1 cellular context compared by ENCODE assay signal in the genomic region with DNA sequence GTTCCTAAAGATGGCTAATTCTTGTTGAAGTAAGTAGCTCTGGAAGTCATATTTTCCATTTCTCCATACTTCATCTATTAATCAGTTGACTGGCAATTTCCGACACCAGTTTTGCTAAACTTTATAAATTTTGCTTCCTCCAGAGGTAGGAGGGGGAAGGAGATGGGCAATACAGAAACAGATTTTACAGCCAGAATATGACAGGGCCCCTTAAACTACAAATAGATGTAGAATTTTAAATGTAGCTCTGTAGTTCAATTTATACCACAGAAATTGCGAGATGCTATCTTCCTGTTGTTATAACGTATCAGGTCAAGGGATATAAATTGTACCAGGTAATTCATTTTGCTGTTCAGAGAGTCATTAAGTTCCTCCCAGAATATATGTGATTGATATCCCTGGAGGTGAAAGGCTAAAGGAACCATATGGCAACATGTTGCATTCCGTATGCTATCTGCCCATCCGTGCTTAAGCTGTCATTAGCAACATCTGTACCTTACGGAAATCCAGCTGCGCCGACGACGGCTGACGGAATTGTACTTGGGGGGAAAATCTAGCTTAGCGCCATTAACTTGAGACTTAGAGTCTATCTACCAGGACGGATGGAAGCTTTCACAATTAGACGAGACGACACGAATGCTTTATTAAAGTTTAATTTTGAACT.
TF ChIP-seq lines count a peak whose summit lies in the region.

No MANE protein-coding gene starts in this region.

TF ChIP-seq in H1, 55 proteins besides CTCF, POLR2A, EP300 and RAD21 (continued from another document):
- peak; percentile 76 for TF ChIP-seq SAP30 (IDR thresholded peaks at IDR 0.05; ENCODE audit: insufficient read depth, insufficient replicate concordance, low read length)
- TF ChIP-seq E2F6 (IDR thresholded peaks at IDR 0.05) = peak; percentile 86; the same call in 1 of the 2 replicates
- TF ChIP-seq POLR2AphosphoS5 (IDR thresholded peaks at IDR 0.05; ENCODE audit: low read depth, low read length) = 0 out of 2 replicates have a peak, but pooled peaks have one; percentile 12
- TF ChIP-seq CHD7 (IDR thresholded peaks at IDR 0.05; ENCODE audit: insufficient replicate concordance, low read length) = no peak
- TF ChIP-seq SIN3A (conservative IDR thresholded peaks at IDR 0.05 in 1 of 2, IDR thresholded peaks at IDR 0.05 in 1 of 2; ENCODE audit: low read depth in 1 of 2, low read length in 2 of 2) = peak in 1 of 2 experiments; percentile 35; a peak in 1 of 4 replicates
- TF ChIP-seq JUN (IDR thresholded peaks at IDR 0.05; ENCODE audit: low read depth, low read length) = no peak
- no peak for TF ChIP-seq HDAC2 (IDR thresholded peaks at IDR 0.05; ENCODE audit: borderline replicate concordance in 1 of 2, low read depth in 2 of 2, low read length in 2 of 2)
- no peak for TF ChIP-seq JUND (IDR thresholded peaks at IDR 0.05; ENCODE audit: low read length)
- TF ChIP-seq, protein P1, sequence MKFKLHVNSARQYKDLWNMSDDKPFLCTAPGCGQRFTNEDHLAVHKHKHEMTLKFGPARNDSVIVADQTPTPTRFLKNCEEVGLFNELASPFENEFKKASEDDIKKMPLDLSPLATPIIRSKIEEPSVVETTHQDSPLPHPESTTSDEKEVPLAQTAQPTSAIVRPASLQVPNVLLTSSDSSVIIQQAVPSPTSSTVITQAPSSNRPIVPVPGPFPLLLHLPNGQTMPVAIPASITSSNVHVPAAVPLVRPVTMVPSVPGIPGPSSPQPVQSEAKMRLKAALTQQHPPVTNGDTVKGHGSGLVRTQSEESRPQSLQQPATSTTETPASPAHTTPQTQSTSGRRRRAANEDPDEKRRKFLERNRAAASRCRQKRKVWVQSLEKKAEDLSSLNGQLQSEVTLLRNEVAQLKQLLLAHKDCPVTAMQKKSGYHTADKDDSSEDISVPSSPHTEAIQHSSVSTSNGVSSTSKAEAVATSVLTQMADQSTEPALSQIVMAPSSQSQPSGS (IDR thresholded peaks at IDR 0.05; ENCODE audit: low read length) = no peak
